ENCODE assay signal across 19 cellular contexts in genomic region chr7:123872908-123873307, GRCh38. TPM values are rescaled to one million over a fixed set of nuclear protein-coding genes. Genes with fewer than 3 reads are reported as not detected.
A peak's percentile ranks its signal among the peaks of the same experiment; 100 is the strongest.
DNase-seq lines count a peak whose midpoint lies in the region; ATAC-seq and TF ChIP-seq lines count a peak whose summit lies in the region.
"Had no signal": no experiment of that assay in that cellular context is flagged by ENCODE, and none has a peak within 500 bp of the region (broad histone marks: within the 10 kb centered on the region; RNA-seq: fewer than 3 reads in every experiment).

No MANE protein-coding gene starts in this region.

- H3K79me2 ChIP-seq in GM23338 (replicated peaks; ENCODE audit: insufficient read depth): no peaks in the 10 kb centered on the region

- H3K4me3 ChIP-seq in GM23338: no peak overlapping the region
- H3K4me3 ChIP-seq: A549; BLaER1 treated with 17β-estradiol and CSF1 and Interleukin-3, amounts not matched to agents 10 nM and 100 nM had no signal

- H3F3A ChIP-seq in GM23338 (replicated peaks; ENCODE audit: low read depth): no peaks in the 10 kb centered on the region

- no peak for TF ChIP-seq CTCF in GM23338 (conservative IDR thresholded peaks at IDR 0.05; ENCODE audit: low read depth in 2 of 2)
- TF ChIP-seq CTCF in WTC11 (IDR thresholded peaks at IDR 0.05): no peak

- H3K27me3 ChIP-seq in GM23338 (ENCODE audit: insufficient read depth): no peaks in the 10 kb centered on the region
- H3K27me3 ChIP-seq: BLaER1 treated with 17β-estradiol and CSF1 and Interleukin-3, amounts not matched to agents 10 nM and 100 nM had no signal

- H3K27me3 Mint-ChIP-seq in GM23338 (ENCODE audit: insufficient read depth, low read depth, poor library complexity): no peaks in the 10 kb centered on the region
- H3K27me3 Mint-ChIP-seq in WTC11 (ENCODE audit: low read depth): no peaks in the 10 kb centered on the region

- H3K9me2 ChIP-seq in GM23338 (ENCODE audit: insufficient read depth): no peaks in the 10 kb centered on the region

- CTCF ChIA-PET in WTC11 (lab: Charles Lee): interaction anchor here (0.6 to 5.0 kb wide), 10 partner anchors 9 to 379 kb away, joined by 3 to 36 read pairs (median 8); no protein-coding TSS in a partner anchor

- H3K4me3 Mint-ChIP-seq in GM23338: no peak overlapping the region
- no peak overlapping the region for H3K4me3 Mint-ChIP-seq in WTC11
- H3K4me3 Mint-ChIP-seq: B cell; CD8-positive, alpha-beta T cell; IgD-negative memory B cell had no signal

- peak; percentile 53 for ATAC-seq in GM23338
- ATAC-seq in WTC11: peak; percentile 29; the same call in 1 of the 2 replicates
- ATAC-seq in GM19395 (IDR thresholded peaks at IDR 0.05; ENCODE audit: unreplicated experiment): no peak
- ATAC-seq in GM21526 (IDR thresholded peaks at IDR 0.05; ENCODE audit: low FRiP score, unreplicated experiment): no peak
- ATAC-seq: CD8-positive, alpha-beta T cell had no signal

- POLR2A ChIA-PET in WTC11 (lab: Charles Lee): interaction anchor here (0.6 kb wide), 1 partner anchor 296 kb away, joined by 3 read pairs; no protein-coding TSS in a partner anchor

- no peak overlapping the region for H3K4me2 ChIP-seq in GM23338
- H3K4me2 ChIP-seq: BLaER1 treated with 17β-estradiol and CSF1 and Interleukin-3, amounts not matched to agents 10 nM and 100 nM had no signal

- no peaks in the 10 kb centered on the region for H3K36me3 Mint-ChIP-seq in GM23338 (ENCODE audit: low read depth)
- H3K36me3 Mint-ChIP-seq in WTC11: no peaks in the 10 kb centered on the region
- H3K36me3 Mint-ChIP-seq: CD8-positive, alpha-beta T cell; IgD-negative memory B cell had no signal

- no peaks in the 10 kb centered on the region for H3K36me3 ChIP-seq in GM23338 (ENCODE audit: insufficient read depth)
- H3K36me3 ChIP-seq: BLaER1 treated with 17β-estradiol and CSF1 and Interleukin-3, amounts not matched to agents 10 nM and 100 nM had no signal

- H3K9me3 Mint-ChIP-seq in GM23338 (no peaks in the 10 kb centered on the region), WTC11 (no peaks in the 10 kb centered on the region)
- H3K9me3 Mint-ChIP-seq: CD8-positive, alpha-beta T cell; IgD-negative memory B cell had no signal

- no peaks in the 10 kb centered on the region for H3K4me1 ChIP-seq in GM23338 (ENCODE audit: insufficient read depth)
- H3K4me1 ChIP-seq: A549 had no signal

- no peak overlapping the region for H3K27ac Mint-ChIP-seq in GM23338
- H3K27ac Mint-ChIP-seq in WTC11: no peak overlapping the region
- H3K27ac Mint-ChIP-seq: B cell; CD8-positive, alpha-beta T cell; IgD-negative memory B cell had no signal

- no peak overlapping the region for H2AFZ ChIP-seq in GM23338

- H3K4me1 Mint-ChIP-seq in GM23338: no peaks in the 10 kb centered on the region
- peaks cover 9% of the 10 kb centered on the region; the same call in 1 of the 2 replicates for H3K4me1 Mint-ChIP-seq in WTC11
- H3K4me1 Mint-ChIP-seq: B cell, IgD-negative memory B cell had no signal

- peak; percentile 4 for DNase-seq in NCI-H82 (lab: John Stamatoyannopoulos, UW)
- no peak for DNase-seq in NCI-H82 treated with DMSO at 0.1 percent for 48 hours (lab: John Stamatoyannopoulos, UW; ENCODE audit: unreplicated experiment)
- DNase-seq in GM23338 (ENCODE audit: low spot score): no peak
- peak; percentile 2 for DNase-seq in NCI-H128 (lab: John Stamatoyannopoulos, UW; ENCODE audit: unreplicated experiment)
- DNase-seq in WTC11 (ENCODE audit: low spot score): no peak
- no peak for DNase-seq in amniotic stem cell (lab: John Stamatoyannopoulos, UW)
- DNase-seq: GF-D8, GOT3 had no signal

- H4K20me1 ChIP-seq in GM23338 (replicated peaks; ENCODE audit: insufficient read depth): no peaks in the 10 kb centered on the region
- H4K20me1 ChIP-seq: BLaER1 treated with 17β-estradiol and CSF1 and Interleukin-3, amounts not matched to agents 10 nM and 100 nM had no signal

- H3K27ac ChIP-seq in GM23338 (ENCODE audit: low read depth): no peak overlapping the region
- H3K27ac ChIP-seq: 22Rv1; A549; BLaER1 treated with 17β-estradiol and CSF1 and Interleukin-3, amounts not matched to agents 10 nM and 100 nM had no signal

TF ChIP-seq in GM23338, 12 proteins besides CTCF, POLR2A, EP300 and RAD21 (continues in another document):
- no peak for TF ChIP-seq EZH2phosphoT487 (IDR thresholded peaks at IDR 0.05; ENCODE audit: unreplicated experiment)
- TF ChIP-seq REST (IDR thresholded peaks at IDR 0.05; ENCODE audit: unreplicated experiment): no peak
- no peak for TF ChIP-seq JUNB (IDR thresholded peaks at IDR 0.05; ENCODE audit: unreplicated experiment)
- TF ChIP-seq NANOG (IDR thresholded peaks at IDR 0.05; ENCODE audit: borderline replicate concordance): no peak

TF ChIP-seq in WTC11, 78 proteins besides CTCF, POLR2A, EP300 and RAD21 (continues in another document):
- TF ChIP-seq ELF4 (CRISPR knock-in tag; IDR thresholded peaks at IDR 0.05; ENCODE audit: low read depth) (no peak), E2F1 (CRISPR knock-in tag; IDR thresholded peaks at IDR 0.05) (no peak), GTF2I (CRISPR knock-in tag; conservative IDR thresholded peaks at IDR 0.05) (no peak), ATF3 (CRISPR knock-in tag; conservative IDR thresholded peaks at IDR 0.05) (no peak), CREM (CRISPR knock-in tag; IDR thresholded peaks at IDR 0.05) (no peak), AR (CRISPR knock-in tag; IDR thresholded peaks at IDR 0.05) (no peak), MAX (CRISPR knock-in tag; IDR thresholded peaks at IDR 0.05) (no peak), E2F5 (CRISPR knock-in tag; IDR thresholded peaks at IDR 0.05) (no peak), ZNF512 (CRISPR knock-in tag; IDR thresholded peaks at IDR 0.05; ENCODE audit: borderline replicate concordance) (no peak)

RNA-seq across cellular contexts. Expression of gene HYAL4, which starts 27.9 kb away (rescaled TPM):
- not detected in 2 replicates for total RNA-seq in GM23338 (2014; rRNA removed; shearing (Covaris generic))
- polyA plus RNA-seq in GM23338 (2016; fragmentation: Nextera tagmentation; extraction: Ambion mirVana): not detected in 2 replicates
- total RNA-seq in WTC11 (2021): not detected in 3 replicates
- total RNA-seq: B cell; Calu3; CD8-positive, alpha-beta T cell; H7; HepG2 had no signal
- polyA plus RNA-seq: HepG2, IgD-negative memory B cell had no signal

RNA-seq across cellular contexts. Expression of gene SPAM1, which starts 52.1 kb away (rescaled TPM):
- total RNA-seq in GM23338 (2014; rRNA removed; shearing (Covaris generic)): not detected in 2 replicates
- not detected in 2 replicates for polyA plus RNA-seq in GM23338 (2016; fragmentation: Nextera tagmentation; extraction: Ambion mirVana)
- total RNA-seq in WTC11 (2021): not detected in 3 replicates
- total RNA-seq: B cell; Calu3; CD8-positive, alpha-beta T cell; H7; HepG2 had no signal
- polyA plus RNA-seq: A549, HepG2, IgD-negative memory B cell had no signal

Comparison
In these comparisons a context has a peak if more than half of its experiments do, and no peak if none do; other contexts are left out.
1. DNase-seq: peak in NCI-H82 (single experiment) and NCI-H128 (single experiment); none in NCI-H82 treated with DMSO at 0.1 percent for 48 hours (single experiment), GM23338 (single experiment), WTC11 (single experiment) and amniotic stem cell (single experiment).
2. ATAC-seq: peak in GM23338 (single experiment) and WTC11 (single experiment); none in GM19395 (single experiment) and GM21526 (single experiment).